In genomic region chr3:65303431-65303830, GRCh38 we compare ENCODE assay signal across 23 cellular contexts.
DNase-seq lines count a peak whose midpoint lies in the region; ATAC-seq, FAIRE-seq and TF ChIP-seq lines count a peak whose summit lies in the region.
"Had no signal": no experiment of that assay in that cellular context is flagged by ENCODE, and none has a peak within 500 bp of the region (broad histone marks: within the 10 kb centered on the region; RNA-seq: fewer than 3 reads in every experiment).

No MANE protein-coding gene starts in this region.

- H4K8ac ChIP-seq in trophoblast cell (ENCODE audit: low read depth, low read length), result no peak overlapping the region

- H3K27ac Mint-ChIP-seq in GM23338, result no peak overlapping the region
- H3K27ac Mint-ChIP-seq: H9, HFFc6, T-cell had no signal

- no peak overlapping the region for H3K4ac ChIP-seq in trophoblast cell (ENCODE audit: low read depth, low read length)

- no peaks in the 10 kb centered on the region for H3K36me3 Mint-ChIP-seq in GM23338 (ENCODE audit: low read depth)
- H3K36me3 Mint-ChIP-seq: T-cell had no signal

- peaks cover 10% of the 10 kb centered on the region for H3K9me2 ChIP-seq in GM23338 (ENCODE audit: insufficient read depth)

- DNase-seq in GM23338 (ENCODE audit: low spot score), result no peak
- DNase-seq in RPMI7951 (ENCODE audit: low read depth), result peak; percentile 55
- DNase-seq in bronchial epithelial cell (ENCODE audit: low read depth), result no peak
- DNase-seq in trophoblast cell, result peak; percentile 2 to 7
- DNase-seq in mucosa of descending colon, result no peak
- DNase-seq in NCI-H446 (lab: John Stamatoyannopoulos, UW), result no peak
- DNase-seq in activated T-cell treated with anti-CD3 and anti-CD28 coated beads, Interleukin-2, amount 50 U/mL, for 1 hour, result no peak
- DNase-seq: BE2C, DMS53, GDM1, H9, HFFc6, NCI-H1048, NCI-H1417 treated with DMSO at 0.1 percent for 48 hours, NCI-H187, NCI-H510A treated with DMSO at 0.1 percent for 48 hours, NCI-H774, T-cell had no signal

- ATAC-seq in GM23338 (no peak), mucosa of descending colon (no peak)
- ATAC-seq: K562, Panc1, T-cell had no signal

- no peaks in the 10 kb centered on the region for H3F3A ChIP-seq in GM23338 (replicated peaks; ENCODE audit: low read depth)

- no peak overlapping the region for H3K4me3 Mint-ChIP-seq in GM23338
- H3K4me3 Mint-ChIP-seq: H9, HFFc6, T-cell had no signal

- H3K79me1 ChIP-seq in trophoblast cell (ENCODE audit: low read length), result no peaks in the 10 kb centered on the region

- no peak overlapping the region for H4K12ac ChIP-seq in trophoblast cell (ENCODE audit: low read depth, low read length)

- H3K36me3 ChIP-seq in GM23338 (ENCODE audit: insufficient read depth) (no peaks in the 10 kb centered on the region), bronchial epithelial cell (ENCODE audit: control insufficient read depth, insufficient read depth, low read length) (no peaks in the 10 kb centered on the region), trophoblast cell (ENCODE audit: control insufficient read depth in 1 of 2, insufficient read depth in 2 of 2, low read length in 2 of 2) (no peaks in the 10 kb centered on the region), mucosa of descending colon (ENCODE audit: low read depth) (no peaks in the 10 kb centered on the region)
- H3K36me3 ChIP-seq: BE2C had no signal

- H3K9ac ChIP-seq in trophoblast cell (ENCODE audit: low read length), result no peak overlapping the region

- no peaks in the 10 kb centered on the region for H3K4me1 ChIP-seq in GM23338 (ENCODE audit: insufficient read depth)
- H3K4me1 ChIP-seq in trophoblast cell (ENCODE audit: control insufficient read depth in 1 of 2, insufficient read depth in 2 of 2, low read length in 2 of 2), result no peaks in the 10 kb centered on the region
- H3K4me1 ChIP-seq in mucosa of descending colon (ENCODE audit: low read depth), result no peaks in the 10 kb centered on the region
- H3K4me1 ChIP-seq: BE2C had no signal

- H2AFZ ChIP-seq in GM23338, result 0 out of 2 replicates have a peak overlapping the region, but pooled peaks have one; percentile 63
- H2AFZ ChIP-seq in trophoblast cell (ENCODE audit: insufficient read depth, low read length, poor library complexity), result no peak overlapping the region

- TF ChIP-seq CTCF in GM23338 (conservative IDR thresholded peaks at IDR 0.05; ENCODE audit: low read depth in 2 of 2), result no peak
- no peak for TF ChIP-seq CTCF in bronchial epithelial cell (IDR thresholded peaks at IDR 0.05; ENCODE audit: insufficient read depth, low read length, severe bottlenecking)
- TF ChIP-seq CTCF in mucosa of descending colon (IDR thresholded peaks at IDR 0.05), result no peak

- no peak overlapping the region for H4K91ac ChIP-seq in trophoblast cell (ENCODE audit: low read depth, low read length)

- H3K9me3 Mint-ChIP-seq in GM23338, result no peaks in the 10 kb centered on the region
- H3K9me3 Mint-ChIP-seq: H9, HFFc6 had no signal

- no peak overlapping the region for H2BK12ac ChIP-seq in trophoblast cell (ENCODE audit: low read length)

- peaks cover 2% of the 10 kb centered on the region for H3K27me3 Mint-ChIP-seq in GM23338 (ENCODE audit: insufficient read depth, low read depth, poor library complexity)
- H3K27me3 Mint-ChIP-seq: T-cell had no signal

- H3K27me3 ChIP-seq in GM23338 (ENCODE audit: insufficient read depth) (no peaks in the 10 kb centered on the region), bronchial epithelial cell (ENCODE audit: control insufficient read depth, insufficient read depth, low read length) (no peaks in the 10 kb centered on the region), trophoblast cell (ENCODE audit: insufficient read depth, low read length) (no peaks in the 10 kb centered on the region)
- H3K27me3 ChIP-seq: BE2C had no signal

- intact Hi-C loops in mucosa of descending colon (cut with DNase I, micrococcal nuclease), result no loop called here

- H3K79me2 ChIP-seq in GM23338 (replicated peaks; ENCODE audit: insufficient read depth) (no peaks in the 10 kb centered on the region), trophoblast cell (ENCODE audit: control insufficient read depth, insufficient read depth, low read length, poor library complexity) (no peaks in the 10 kb centered on the region)

- H3K4me3 ChIP-seq in GM23338 (no peak overlapping the region), bronchial epithelial cell (ENCODE audit: low read depth, low read length) (no peak overlapping the region), trophoblast cell (ENCODE audit: low read depth, low read length) (no peak overlapping the region), mucosa of descending colon (no peak overlapping the region)
- H3K4me3 ChIP-seq: K562 had no signal

- no peaks in the 10 kb centered on the region for H4K20me1 ChIP-seq in GM23338 (replicated peaks; ENCODE audit: insufficient read depth)

- WGBS in trophoblast cell (ENCODE audit: extremely low coverage, insufficient coverage, insufficient read length), result no CpG with 5 or more reads among the region's 6 CpGs

- no peak overlapping the region for H3K14ac ChIP-seq in trophoblast cell (ENCODE audit: low read length)

- no peak overlapping the region for H3K23ac ChIP-seq in trophoblast cell (ENCODE audit: low read length)

- H3K9me3 ChIP-seq in trophoblast cell (ENCODE audit: insufficient read depth, low read depth, low read length) (no peaks in the 10 kb centered on the region), mucosa of descending colon (no peaks in the 10 kb centered on the region)
- H3K9me3 ChIP-seq: BE2C had no signal

- H3K27ac ChIP-seq in GM23338 (ENCODE audit: low read depth) (no peak overlapping the region), trophoblast cell (ENCODE audit: low read depth, low read length) (no peak overlapping the region)

- H2AK5ac ChIP-seq in trophoblast cell (ENCODE audit: low read length), result no peak overlapping the region

- H3K4me2 ChIP-seq in GM23338 (no peak overlapping the region), trophoblast cell (ENCODE audit: low read length) (no peak overlapping the region)

- H2BK5ac ChIP-seq in trophoblast cell (ENCODE audit: low read depth, low read length, poor library complexity), result no peak overlapping the region

- FAIRE-seq in bronchial epithelial cell (lab: Jason Lieb, UNC), result peak; percentile 73
- FAIRE-seq: A204.1, D721Med, GM19239, K562 had no signal

- H3K4me1 Mint-ChIP-seq in GM23338, result no peaks in the 10 kb centered on the region
- H3K4me1 Mint-ChIP-seq: H9, T-cell had no signal

- H3K18ac ChIP-seq in trophoblast cell (ENCODE audit: low read length), result no peak overlapping the region

- H2BK120ac ChIP-seq in trophoblast cell (ENCODE audit: insufficient read depth, low read length, poor library complexity), result no peak overlapping the region

TF ChIP-seq in GM23338, 12 proteins besides CTCF, POLR2A, EP300 and RAD21 (continues in another document):
- no peak for TF ChIP-seq NANOG (IDR thresholded peaks at IDR 0.05; ENCODE audit: borderline replicate concordance)
- no peak for TF ChIP-seq ETS1 (IDR thresholded peaks at IDR 0.05)
- TF ChIP-seq STAT1 (IDR thresholded peaks at IDR 0.05; ENCODE audit: unreplicated experiment), result no peak
- TF ChIP-seq JUNB (IDR thresholded peaks at IDR 0.05; ENCODE audit: unreplicated experiment), result no peak

Comparison
In these comparisons a context has a peak if more than half of its experiments do, and no peak if none do; other contexts are left out.
1. DNase-seq: peak in RPMI7951 (single experiment) and trophoblast cell (2 of 2); none in GM23338 (single experiment), bronchial epithelial cell (single experiment), mucosa of descending colon (0 of 3), NCI-H446 (0 of 2) and activated T-cell treated with anti-CD3 and anti-CD28 coated beads, Interleukin-2, amount 50 U/mL, for 1 hour (single experiment).